Comparison of ENCODE assay signal across 18 cellular contexts in genomic region chr15:37877851-37878577, GRCh38. TPM values are rescaled to one million over a fixed set of nuclear protein-coding genes. Genes with fewer than 3 reads are reported as not detected.
A peak's percentile ranks its signal among the peaks of the same experiment; 100 is the strongest.
DNase-seq lines count a peak whose midpoint lies in the region; ATAC-seq, FAIRE-seq and TF ChIP-seq lines count a peak whose summit lies in the region.
"Had no signal": no experiment of that assay in that cellular context is flagged by ENCODE, and none has a peak within 500 bp of the region (broad histone marks: within the 10 kb centered on the region; RNA-seq: fewer than 3 reads in every experiment).

No MANE protein-coding gene starts in this region.

- no peak for TF ChIP-seq CTCF in PC-3 (conservative IDR thresholded peaks at IDR 0.05; ENCODE audit: low read depth, low read length)
- no peak for TF ChIP-seq CTCF in endothelial cell of umbilical vein (IDR thresholded peaks at IDR 0.05; ENCODE audit: extremely low read depth in 1 of 2, insufficient read depth in 1 of 2, low read depth in 1 of 2, low read length in 2 of 2)

- DNase-seq in GM04503 (ENCODE audit: low read depth) (peak; percentile 36), PC-3 (peak; percentile 91), endothelial cell of umbilical vein (ENCODE audit: low read depth, low spot score) (peak; percentile 5), non-pigmented ciliary epithelial cell (ENCODE audit: low read depth) (peak; percentile 74), NCI-H2196 treated with DMSO at 0.1 percent for 48 hours (lab: John Stamatoyannopoulos, UW; ENCODE audit: unreplicated experiment) (no peak)
- DNase-seq in activated naive CD4-positive, alpha-beta T cell treated with anti-CD3 and anti-CD28 coated beads, Interleukin-2, amount 50 U/mL, for 16 hours = no peak
- DNase-seq: activated CD4-positive, alpha-beta T cell treated with anti-CD3 and anti-CD28 coated beads, Interleukin-2, amount 10 ng/mL, durations not matched to agents 7 days and 5 days; Caco-2; H9; heart left ventricle; NCI-H2029; posterior cingulate gyrus; stimulated activated CD4-positive, alpha-beta T cell treated with anti-CD3 and anti-CD28 coated beads, Interleukin-1b, Interleukin-23, amount 100 ng/mL, for 48 hours; stimulated activated naive CD4-positive, alpha-beta T cell treated with Interleukin-2 at 50 U/mL for 16 hours had no signal

- TF ChIP-seq POLR2A in endothelial cell of umbilical vein (IDR thresholded peaks at IDR 0.05; ENCODE audit: low read depth, low read length) (no peak), GM18505 (IDR thresholded peaks at IDR 0.05; ENCODE audit: borderline replicate concordance, extremely low read depth, insufficient read depth, insufficient read length) (no peak)

- peak overlapping the region; percentile 52 for H3K4me2 ChIP-seq in PC-3 (ENCODE audit: low read length)
- H3K4me2 ChIP-seq in endothelial cell of umbilical vein (ENCODE audit: insufficient read depth, low read length) = no peak overlapping the region

- H3K4me1 ChIP-seq in PC-3 (ENCODE audit: insufficient read depth, low read length) = peaks cover 25% of the 10 kb centered on the region
- H3K4me1 ChIP-seq in endothelial cell of umbilical vein (ENCODE audit: control insufficient read depth, extremely low read depth, insufficient read depth, low read length) = no peaks in the 10 kb centered on the region
- H3K4me1 ChIP-seq: Caco-2 had no signal

- H3K9me3 ChIP-seq in PC-3 (ENCODE audit: low read length) (no peaks in the 10 kb centered on the region), endothelial cell of umbilical vein (replicated peaks; ENCODE audit: control insufficient read depth, insufficient read depth, low read length) (no peaks in the 10 kb centered on the region)
- H3K9me3 ChIP-seq: Caco-2, heart left ventricle had no signal

- H3K27me3 ChIP-seq in PC-3 (ENCODE audit: low read length) = peaks cover 39% of the 10 kb centered on the region
- H3K27me3 ChIP-seq in endothelial cell of umbilical vein (ENCODE audit: control insufficient read depth in 2 of 2, insufficient read depth in 2 of 2, low read length in 2 of 2) = peaks cover 24 to 69% of the 10 kb centered on the region in 2 experiments

- H3K9me1 ChIP-seq in endothelial cell of umbilical vein (replicated peaks; ENCODE audit: control insufficient read depth, extremely low read depth, insufficient read depth, low read length) = no peaks in the 10 kb centered on the region

- dilution Hi-C loops in endothelial cell of umbilical vein (cut with MboI; ENCODE audit: extremely low pct_ligation_motif_present, low sequenced_read_pairs) = no loop called here

- H3K36me3 ChIP-seq in PC-3 (ENCODE audit: low read depth, low read length) (no peaks in the 10 kb centered on the region), endothelial cell of umbilical vein (ENCODE audit: control insufficient read depth in 2 of 2, extremely low read depth in 1 of 2, insufficient read depth in 2 of 2, low read length in 2 of 2) (no peaks in the 10 kb centered on the region)
- H3K36me3 ChIP-seq: heart left ventricle had no signal

- no peaks in the 10 kb centered on the region for H3K9me2 ChIP-seq in PC-3 (replicated peaks; ENCODE audit: low read length)

- H3K79me2 ChIP-seq in PC-3 (ENCODE audit: low read length) (no peaks in the 10 kb centered on the region), endothelial cell of umbilical vein (ENCODE audit: control insufficient read depth, insufficient read depth, low read length) (no peaks in the 10 kb centered on the region)

- peak overlapping the region; percentile 17; the same call in 1 of the 2 replicates for H3K4me3 ChIP-seq in PC-3 (ENCODE audit: low read length)
- H3K4me3 ChIP-seq in endothelial cell of umbilical vein (replicated peaks in 1 of 3; ENCODE audit: insufficient read depth in 1 of 3, low read depth in 1 of 3, low read length in 3 of 3) = no peak overlapping the region
- H3K4me3 ChIP-seq: heart left ventricle had no signal

- no peak overlapping the region for H2AFZ ChIP-seq in PC-3 (ENCODE audit: low read length)
- no peak overlapping the region for H2AFZ ChIP-seq in endothelial cell of umbilical vein (ENCODE audit: low read depth, low read length)

- no peaks in the 10 kb centered on the region for H4K20me1 ChIP-seq in PC-3 (ENCODE audit: low read length)
- H4K20me1 ChIP-seq in endothelial cell of umbilical vein (replicated peaks; ENCODE audit: control insufficient read depth, extremely low read depth, insufficient read depth, low read length) = no peaks in the 10 kb centered on the region

- CTCF ChIA-PET in PC-3 (lab: Charles Lee) (interaction anchor here (1.0 kb wide), 1 partner anchor 114 kb away, joined by 4 read pairs; no protein-coding TSS in a partner anchor), endothelial cell of umbilical vein (lab: Charles Lee) (interaction anchor here (0.7 to 5.1 kb wide), 5 partner anchors 13 to 986 kb away, joined by 3 to 93 read pairs (median 3); no protein-coding TSS in a partner anchor)

- POLR2A ChIA-PET in PC-3 (lab: Charles Lee; ENCODE audit: unreplicated experiment) (no interaction called here), endothelial cell of umbilical vein (lab: Charles Lee) (no interaction called here)

- H3K9ac ChIP-seq in PC-3 (ENCODE audit: low read length) = no peak overlapping the region
- H3K9ac ChIP-seq in endothelial cell of umbilical vein (replicated peaks; ENCODE audit: extremely low read depth, insufficient read depth, low read length) = no peak overlapping the region

- peak; percentile 90 for ATAC-seq in PC-3
- no peak for ATAC-seq in HG02759 (IDR thresholded peaks at IDR 0.05; ENCODE audit: unreplicated experiment)
- ATAC-seq in GM18505 (IDR thresholded peaks at IDR 0.05; ENCODE audit: unreplicated experiment) = no peak
- ATAC-seq: heart left ventricle had no signal

- FAIRE-seq in endothelial cell of umbilical vein (lab: Jason Lieb, UNC) = no peak

- BruUV-seq in PC-3 (replicated peaks; lab: Mats Ljungman, UMichigan) (no TSS peak), endothelial cell of umbilical vein (replicated peaks; lab: Mats Ljungman, UMichigan) (no TSS peak)

- H3K27ac ChIP-seq in PC-3 (ENCODE audit: low read length) (no peak overlapping the region), endothelial cell of umbilical vein (ENCODE audit: insufficient read depth, low read depth, low read length) (no peak overlapping the region)
- H3K27ac ChIP-seq: heart left ventricle had no signal

- intact Hi-C loops in PC-3 (cut with micrococcal nuclease) (loop anchor here (5.0 kb wide), 1 partner anchor 186 kb away; no protein-coding TSS in a partner anchor), endothelial cell of umbilical vein (cut with micrococcal nuclease) (no loop called here)

- no peaks in the 10 kb centered on the region for H3F3A ChIP-seq in PC-3 (ENCODE audit: low read length, unreplicated experiment)

TF ChIP-seq in endothelial cell of umbilical vein, 7 proteins besides CTCF, POLR2A, EP300 and RAD21:
- TF ChIP-seq MYC (IDR thresholded peaks at IDR 0.05; ENCODE audit: low read depth, low read length) = no peak
- TF ChIP-seq GATA2 (IDR thresholded peaks at IDR 0.05; ENCODE audit: insufficient read depth, insufficient read length, low read depth, low read length) = no peak
- TF ChIP-seq FOS (IDR thresholded peaks at IDR 0.05; ENCODE audit: borderline replicate concordance, insufficient read depth, low read length) = peak; percentile 36
- no peak for TF ChIP-seq EZH2 (IDR thresholded peaks at IDR 0.05; ENCODE audit: borderline replicate concordance, low read depth, low read length, severe bottlenecking)
- no peak for TF ChIP-seq POLR2AphosphoS5 (IDR thresholded peaks at IDR 0.05; ENCODE audit: insufficient read depth, low read depth, low read length)
- TF ChIP-seq, protein P1, sequence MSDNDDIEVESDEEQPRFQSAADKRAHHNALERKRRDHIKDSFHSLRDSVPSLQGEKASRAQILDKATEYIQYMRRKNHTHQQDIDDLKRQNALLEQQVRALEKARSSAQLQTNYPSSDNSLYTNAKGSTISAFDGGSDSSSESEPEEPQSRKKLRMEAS (IDR thresholded peaks at IDR 0.05; ENCODE audit: insufficient read depth, insufficient read length) = no peak
TF ChIP-seq in endothelial cell of umbilical vein: peak in this region for 1.

RNA-seq across cellular contexts. Expression of gene TMCO5A, which starts 56.4 kb away (rescaled TPM):
- total RNA-seq in PC-3 (2014; rRNA removed) (not detected in 2 replicates), endothelial cell of umbilical vein (not detected in 2 replicates)
- polyA plus RNA-seq in endothelial cell of umbilical vein = not detected in 2 replicates
- not detected in 2 replicates for polyA plus RNA-seq in endothelial cell of umbilical vein (2011; cell fraction: cytosol; rRNA removed)
- polyA plus RNA-seq in endothelial cell of umbilical vein (2011; cell fraction: nucleus; rRNA removed) = not detected in 2 replicates
- not detected in 2 replicates for polyA plus RNA-seq in endothelial cell of umbilical vein (2012)
- polyA minus RNA-seq in endothelial cell of umbilical vein = not detected in 2 replicates
- not detected for polyA minus RNA-seq in endothelial cell of umbilical vein (2011; cell fraction: cytosol; rRNA and poly(A)+ RNA removed)
- not detected in 2 replicates for polyA minus RNA-seq in endothelial cell of umbilical vein (2011; cell fraction: nucleus; rRNA and poly(A)+ RNA removed)
- total RNA-seq: activated CD4-positive, alpha-beta T cell treated with anti-CD3 and anti-CD28 coated beads, Interleukin-2, amount 10 ng/mL, durations not matched to agents 7 days and 5 days; activated T-helper 2 cell treated with anti-CD3 and anti-CD28 coated beads, Interferon-gamma antibody, Interleukin-2, Interleukin-4, amounts not matched to agents 10 μg/mL and 5 μg/mL and 100 μg/mL, durations not matched to agents 14 hours and 24 hours and 36 hours; Caco-2; H9; heart left ventricle; lung microvascular endothelial cell had no signal
- polyA plus RNA-seq: heart left ventricle had no signal

Comparison
In these comparisons a context has a peak if more than half of its experiments do, and no peak if none do; other contexts are left out.
1. DNase-seq: peak in GM04503 (single experiment), PC-3 (single experiment), endothelial cell of umbilical vein (single experiment) and non-pigmented ciliary epithelial cell (single experiment); none in activated naive CD4-positive, alpha-beta T cell treated with anti-CD3 and anti-CD28 coated beads, Interleukin-2, amount 50 U/mL, for 16 hours (single experiment) and NCI-H2196 treated with DMSO at 0.1 percent for 48 hours (single experiment).